In genomic region chr10:121459765-121460453, GRCh38 we compare ENCODE assay signal across 17 cellular contexts.
DNase-seq lines count a peak whose midpoint lies in the region; ATAC-seq and TF ChIP-seq lines count a peak whose summit lies in the region.
"Had no signal": no experiment of that assay in that cellular context is flagged by ENCODE, and none has a peak within 500 bp of the region (broad histone marks: within the 10 kb centered on the region; RNA-seq: fewer than 3 reads in every experiment).

No MANE protein-coding gene starts in this region.

- no TSS peak for BruUV-seq in A673 (replicated peaks; lab: Mats Ljungman, UMichigan)

- H3K4me3 ChIP-seq in A673 (ENCODE audit: low read depth, low read length, poor library complexity, severe bottlenecking) (no peak overlapping the region), KMS-11 (IDR thresholded peaks at IDR 0.05; ENCODE audit: insufficient read depth, low read depth, low read length) (no peak overlapping the region), coronary artery (no peak overlapping the region)
- H3K4me3 ChIP-seq: left lung, stomach had no signal

- H2AFZ ChIP-seq in KMS-11 (ENCODE audit: low read depth), result peak overlapping the region; percentile 60

- no peaks in the 10 kb centered on the region for H3K36me3 ChIP-seq in A673 (ENCODE audit: insufficient read depth, low read length, poor library complexity, severe bottlenecking)
- no peaks in the 10 kb centered on the region for H3K36me3 ChIP-seq in KMS-11 (ENCODE audit: insufficient read depth)
- H3K36me3 ChIP-seq: left lung, stomach had no signal

- no peaks in the 10 kb centered on the region for H3K79me2 ChIP-seq in KMS-11 (ENCODE audit: insufficient read depth, low read depth)

- H3K27ac ChIP-seq in A673 (ENCODE audit: low read depth, low read length, poor library complexity, severe bottlenecking), result no peak overlapping the region
- peak overlapping the region; percentile 71 for H3K27ac ChIP-seq in KMS-11
- H3K27ac ChIP-seq in coronary artery, result peak overlapping the region; percentile 59 to 86
- H3K27ac ChIP-seq: left lung had no signal

- TF ChIP-seq CTCF in A673 (conservative IDR thresholded peaks at IDR 0.05; ENCODE audit: low read depth, low read length), result no peak
- no peak for TF ChIP-seq CTCF in KMS-11 (conservative IDR thresholded peaks at IDR 0.05; ENCODE audit: low read depth, low read length)
- no peak for TF ChIP-seq CTCF in coronary artery (IDR thresholded peaks at IDR 0.05)
- no peak for TF ChIP-seq CTCF in omental fat pad (IDR thresholded peaks at IDR 0.05)

- H3K27me3 ChIP-seq in A673 (replicated peaks; ENCODE audit: insufficient read depth, low read depth, low read length, poor library complexity), result peaks cover 14% of the 10 kb centered on the region
- H3K27me3 ChIP-seq in KMS-11 (ENCODE audit: insufficient read depth, low read depth), result no peaks in the 10 kb centered on the region
- H3K27me3 ChIP-seq: left lung, stomach had no signal

- peak; percentile 70 for ATAC-seq in omental fat pad (ENCODE audit: low FRiP score)
- ATAC-seq: left lung, natural killer cell had no signal

- CTCF ChIA-PET in A673 (lab: Charles Lee), result no interaction called here

- DNase-seq in A673 (ENCODE audit: low spot score) (peak; percentile 16), coronary artery (ENCODE audit: low spot score) (peak; percentile 80), omental fat pad (ENCODE audit: low spot score) (no peak), GOT3 (lab: John Stamatoyannopoulos, UW) (no peak), AG08396 (ENCODE audit: low spot score) (no peak), NCI-H1417 (lab: John Stamatoyannopoulos, UW) (no peak), SHP77 treated with DMSO at 0.1 percent for 48 hours (lab: John Stamatoyannopoulos, UW) (no peak)
- DNase-seq: activated CD4-positive, alpha-beta T cell treated with anti-CD3 and anti-CD28 coated beads, Interleukin-2, amount 10 ng/mL, durations not matched to agents 7 days and 5 days; activated T-cell treated with anti-CD3 and anti-CD28 coated beads, Interleukin-2, amount 50 U/mL, for 48 hours; effector memory CD4-positive, alpha-beta T cell; Karpas-422; left lung; natural killer cell; NCI-H187 treated with DMSO at 0.1 percent for 48 hours; NCI-H774; stomach had no signal

- H3K9me3 ChIP-seq in A673 (ENCODE audit: low read depth, low read length, poor library complexity, severe bottlenecking), result no peaks in the 10 kb centered on the region
- H3K9me3 ChIP-seq: left lung, stomach had no signal

- H3K4me2 ChIP-seq in KMS-11, result peak overlapping the region; percentile 59

- peak overlapping the region; percentile 57 for H3K9ac ChIP-seq in KMS-11

- POLR2A ChIA-PET in A673 (lab: Charles Lee; ENCODE audit: low non-redundant PET), result no interaction called here

- no peaks in the 10 kb centered on the region for H4K20me1 ChIP-seq in KMS-11 (ENCODE audit: insufficient read depth)

- intact Hi-C loops in A673 (cut with micrococcal nuclease; ENCODE audit: unreplicated experiment), result no loop called here

- H3K4me1 ChIP-seq in A673 (ENCODE audit: insufficient read depth, low read length, poor library complexity, severe bottlenecking) (no peaks in the 10 kb centered on the region), KMS-11 (ENCODE audit: low read depth, poor library complexity, severe bottlenecking) (peaks cover 83% of the 10 kb centered on the region)
- H3K4me1 ChIP-seq: left lung had no signal

Comparison
In these comparisons a context has a peak if more than half of its experiments do, and no peak if none do; other contexts are left out.
1. DNase-seq: peak in A673 (single experiment) and coronary artery (single experiment); none in omental fat pad (single experiment), GOT3 (single experiment), AG08396 (single experiment), NCI-H1417 (0 of 3) and SHP77 treated with DMSO at 0.1 percent for 48 hours (single experiment).